In the genomic region with DNA sequence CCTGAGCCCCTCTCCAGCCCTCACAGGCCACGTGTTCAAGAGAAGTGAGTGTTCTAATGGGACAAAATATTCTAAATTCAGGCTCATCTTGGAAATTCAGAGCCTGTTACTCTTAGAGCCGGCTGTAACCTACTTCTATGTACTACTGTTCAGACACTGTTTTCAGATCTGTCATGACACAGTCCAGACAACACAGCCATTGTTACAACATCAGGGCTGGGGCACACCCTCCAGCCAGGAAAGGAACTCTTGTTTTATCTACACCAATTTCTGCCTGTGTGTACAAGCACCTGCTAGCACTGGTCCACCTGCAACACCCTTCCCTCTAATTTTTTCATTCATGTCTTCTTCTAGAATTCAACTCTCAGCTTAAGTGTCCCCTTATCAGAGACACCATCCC, we compare ENCODE assay signal across 19 cellular contexts.
DNase-seq lines count a peak whose midpoint lies in the region; ATAC-seq and TF ChIP-seq lines count a peak whose summit lies in the region.
"Had no signal": no experiment of that assay in that cellular context is flagged by ENCODE, and none has a peak within 500 bp of the region (broad histone marks: within the 10 kb centered on the region; RNA-seq: fewer than 3 reads in every experiment).

No MANE protein-coding gene starts in this region.

- no peaks in the 10 kb centered on the region for H3K27me3 ChIP-seq in mammary epithelial cell (ENCODE audit: insufficient read depth, low read length)
- no peaks in the 10 kb centered on the region for H3K27me3 ChIP-seq in adrenal gland
- H3K27me3 ChIP-seq: BLaER1 had no signal

- H3K4me3 Mint-ChIP-seq in MCF 10A (ENCODE audit: unreplicated experiment): no peak overlapping the region
- H3K4me3 Mint-ChIP-seq: B cell; CD4-positive, CD25-positive, alpha-beta regulatory T cell; CD8-positive, alpha-beta T cell; GM23338; H9 had no signal

- H3K27ac Mint-ChIP-seq in MCF 10A (ENCODE audit: low read depth, unreplicated experiment): no peak overlapping the region
- H3K27ac Mint-ChIP-seq: B cell; CD4-positive, CD25-positive, alpha-beta regulatory T cell; CD8-positive, alpha-beta T cell; GM23338; H9 had no signal

- no peak overlapping the region for H3K4me3 ChIP-seq in mammary epithelial cell (replicated peaks in 1 of 3; ENCODE audit: insufficient read depth in 1 of 3, low read depth in 2 of 3, low read length in 3 of 3)
- H3K4me3 ChIP-seq in epithelial cell of esophagus (ENCODE audit: low read length): no peak overlapping the region
- no peak overlapping the region for H3K4me3 ChIP-seq in adrenal gland
- H3K4me3 ChIP-seq: BLaER1, GM23338 had no signal

- no peaks in the 10 kb centered on the region for H4K20me1 ChIP-seq in mammary epithelial cell (ENCODE audit: insufficient read depth, low read length)
- H4K20me1 ChIP-seq: BLaER1 had no signal

- H3K27ac ChIP-seq in mammary epithelial cell (ENCODE audit: insufficient read depth, low read depth, low read length): no peak overlapping the region
- H3K27ac ChIP-seq in adrenal gland: no peak overlapping the region
- H3K27ac ChIP-seq: 22Rv1, BLaER1, C4-2B had no signal

- H3K79me2 ChIP-seq in mammary epithelial cell (ENCODE audit: insufficient read depth, low read length): no peaks in the 10 kb centered on the region

- no peaks in the 10 kb centered on the region for H3K27me3 Mint-ChIP-seq in MCF 10A (ENCODE audit: insufficient read depth, unreplicated experiment)
- H3K27me3 Mint-ChIP-seq: CD4-positive, CD25-positive, alpha-beta regulatory T cell had no signal

- dilution Hi-C loops in mammary epithelial cell (cut with HindIII; ENCODE audit: low sequenced_read_pairs): no loop called here

- H3K36me3 Mint-ChIP-seq in MCF 10A (ENCODE audit: insufficient read depth, unreplicated experiment): no peaks in the 10 kb centered on the region
- H3K36me3 Mint-ChIP-seq: CD4-positive, CD25-positive, alpha-beta regulatory T cell; CD8-positive, alpha-beta T cell had no signal

- intact Hi-C loops in mammary epithelial cell (cut with micrococcal nuclease): no loop called here
- intact Hi-C loops in MCF 10A (cut with micrococcal nuclease): no loop called here
- intact Hi-C loops in adrenal gland (cut with DNase I): no loop called here

- TF ChIP-seq POLR2A in adrenal gland (IDR thresholded peaks at IDR 0.05): no peak

- in situ Hi-C loops in mammary epithelial cell (cut with MboI; ENCODE audit: low sequenced_read_pairs in 2 of 2): no loop called here

- H2AFZ ChIP-seq in mammary epithelial cell (ENCODE audit: low read depth, low read length): no peak overlapping the region
- H2AFZ ChIP-seq: GM23338 had no signal

- POLR2A ChIA-PET in MCF 10A (lab: Yijun Ruan, JAX): no interaction called here

- no peaks in the 10 kb centered on the region for H3K4me1 Mint-ChIP-seq in MCF 10A (ENCODE audit: insufficient read depth, unreplicated experiment)
- H3K4me1 Mint-ChIP-seq: B cell; CD4-positive, CD25-positive, alpha-beta regulatory T cell had no signal

- no peak for ATAC-seq in HG02852 (IDR thresholded peaks at IDR 0.05; ENCODE audit: unreplicated experiment)
- ATAC-seq: CD8-positive, alpha-beta T cell; GM23338; HCT116 had no signal

- H3K4me1 ChIP-seq in mammary epithelial cell (ENCODE audit: insufficient read depth, low read length) (no peaks in the 10 kb centered on the region), adrenal gland (replicated peaks in 1 of 2) (no peaks in the 10 kb centered on the region)

- BruUV-seq in mammary epithelial cell (replicated peaks; lab: Mats Ljungman, UMichigan) (no TSS peak), MCF 10A (replicated peaks; lab: Mats Ljungman, UMichigan) (no TSS peak)

- H3K4me2 ChIP-seq in mammary epithelial cell (ENCODE audit: insufficient read depth, low read depth, low read length): no peak overlapping the region
- H3K4me2 ChIP-seq: BLaER1, GM23338 had no signal

- no peak overlapping the region for H3K9ac ChIP-seq in mammary epithelial cell (ENCODE audit: insufficient read depth, low read length)
- H3K9ac ChIP-seq: BLaER1 had no signal

- H3K9me3 Mint-ChIP-seq in MCF 10A (ENCODE audit: unreplicated experiment): no peaks in the 10 kb centered on the region
- H3K9me3 Mint-ChIP-seq: CD8-positive, alpha-beta T cell; GM23338; H9 had no signal

- TF ChIP-seq CTCF in mammary epithelial cell (conservative IDR thresholded peaks at IDR 0.05 in 1 of 2, IDR thresholded peaks at IDR 0.05 in 1 of 2; ENCODE audit: extremely low read depth in 1 of 2, insufficient read depth in 1 of 2, low read depth in 1 of 2, low read length in 2 of 2) (no peak), MCF 10A (IDR thresholded peaks at IDR 0.05; ENCODE audit: unreplicated experiment) (no peak), epithelial cell of esophagus (IDR thresholded peaks at IDR 0.05; ENCODE audit: insufficient read depth, low read depth, low read length, missing control alignments) (no peak), adrenal gland (IDR thresholded peaks at IDR 0.05) (no peak)

- CTCF ChIA-PET in mammary epithelial cell (lab: Charles Lee; ENCODE audit: low non-redundant PET) (no interaction called here), MCF 10A (lab: Yijun Ruan, JAX) (no interaction called here)

- H3K36me3 ChIP-seq in mammary epithelial cell (ENCODE audit: insufficient read depth, low read length) (no peaks in the 10 kb centered on the region), adrenal gland (replicated peaks in 1 of 2) (no peaks in the 10 kb centered on the region)
- H3K36me3 ChIP-seq: BLaER1 had no signal

- H3K9me3 ChIP-seq in mammary epithelial cell (replicated peaks; ENCODE audit: insufficient read depth, low read length) (no peaks in the 10 kb centered on the region), adrenal gland (replicated peaks in 1 of 3) (no peaks in the 10 kb centered on the region)
- H3K9me3 ChIP-seq: BLaER1 had no signal

- peak; percentile 59 for DNase-seq in mammary epithelial cell
- DNase-seq in MCF 10A (ENCODE audit: unreplicated experiment): no peak
- peak; percentile 58 for DNase-seq in epithelial cell of esophagus (ENCODE audit: low read depth)
- peak; percentile 11 for DNase-seq in medulla oblongata (ENCODE audit: extremely low spot score)
- no peak for DNase-seq in COLO668 (lab: John Stamatoyannopoulos, UW; ENCODE audit: unreplicated experiment)
- no peak for DNase-seq in adrenal gland
- DNase-seq: CD4-positive, CD25-positive, alpha-beta regulatory T cell; CD8-positive, alpha-beta T cell; DMS53; DMS79 treated with DMSO at 0.1 percent for 48 hours; GF-D8; H9 had no signal

- 42% methylated on average over 2 of the region's 2 CpGs for WGBS in mammary epithelial cell (ENCODE audit: low coverage, missing lambda C conversion rate)
- 53 to 74% (median 68%) methylated on average over 2 of the region's 2 CpGs for WGBS in adrenal gland, 4 donors

Comparison
In these comparisons a context has a peak if more than half of its experiments do, and no peak if none do; other contexts are left out.
1. DNase-seq: peak in mammary epithelial cell (single experiment), epithelial cell of esophagus (single experiment) and medulla oblongata (single experiment); none in MCF 10A (single experiment), COLO668 (single experiment) and adrenal gland (0 of 7).